Comparison of ENCODE assay signal across 13 cellular contexts in the genomic region with DNA sequence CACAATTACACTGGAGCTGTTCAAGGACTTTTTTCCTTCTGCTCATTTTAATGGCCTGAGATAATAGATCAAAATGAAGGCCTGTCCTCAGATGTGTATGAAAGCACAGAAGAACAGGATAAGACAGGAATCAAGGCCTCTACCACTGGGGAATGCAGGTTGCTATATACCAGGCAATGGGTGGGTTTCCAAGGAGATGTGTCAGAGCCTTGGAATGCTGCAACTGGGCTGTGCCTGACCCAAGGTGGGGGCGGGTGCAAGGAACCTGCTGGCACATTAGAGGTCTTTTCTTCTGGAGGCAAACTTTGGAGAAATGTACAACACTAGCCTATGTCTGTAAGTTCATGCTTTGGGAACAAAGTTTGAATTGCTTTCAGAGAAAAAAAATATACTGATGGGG. TPM values are rescaled to one million over a fixed set of nuclear protein-coding genes. Genes with fewer than 3 reads are reported as not detected.
DNase-seq lines count a peak whose midpoint lies in the region; ATAC-seq and TF ChIP-seq lines count a peak whose summit lies in the region.
"Had no signal": no experiment of that assay in that cellular context is flagged by ENCODE, and none has a peak within 500 bp of the region (broad histone marks: within the 10 kb centered on the region; RNA-seq: fewer than 3 reads in every experiment).

No MANE protein-coding gene starts in this region.

- TF ChIP-seq CTCF in foreskin keratinocyte (conservative IDR thresholded peaks at IDR 0.05), result no peak

- no peaks in the 10 kb centered on the region for H3K27me3 ChIP-seq in foreskin keratinocyte
- H3K27me3 ChIP-seq: pancreas, transverse colon had no signal

- peak overlapping the region; percentile 98 for H3K27ac ChIP-seq in foreskin keratinocyte
- H3K27ac ChIP-seq: dorsolateral prefrontal cortex, pancreas, transverse colon had no signal

- DNase-seq in HCEC 1CT, result peak; percentile 64
- peak; percentile 97 to 99 for DNase-seq in foreskin keratinocyte
- DNase-seq in pulmonary artery endothelial cell (ENCODE audit: low read depth, low spot score), result peak; percentile 54
- no peak for DNase-seq in D341Med (ENCODE audit: low spot score)
- DNase-seq: activated effector memory CD4-positive, alpha-beta T cell treated with Interleukin-2 at 50 U/mL for 16 hours; dorsolateral prefrontal cortex; NCI-H1436; pancreas; transverse colon had no signal

- ATAC-seq in SK-N-SH treated with all-trans-retinoic acid at 6 μM for 48 hours, result peak; percentile 93
- peak; percentile 59 for ATAC-seq in foreskin keratinocyte
- no peak for ATAC-seq in HG02678 (IDR thresholded peaks at IDR 0.05; ENCODE audit: unreplicated experiment)
- no peak for ATAC-seq in GM21717 (IDR thresholded peaks at IDR 0.05; ENCODE audit: unreplicated experiment)
- no peak for ATAC-seq in HG03139 (IDR thresholded peaks at IDR 0.05; ENCODE audit: unreplicated experiment)
- ATAC-seq: pancreas had no signal

- peaks cover 55% of the 10 kb centered on the region for H3K4me1 ChIP-seq in foreskin keratinocyte
- H3K4me1 ChIP-seq: pancreas, transverse colon had no signal

TF ChIP-seq in SK-N-SH treated with all-trans-retinoic acid at 6 μM for 48 hours, 23 proteins besides CTCF, POLR2A, EP300 and RAD21:
- TF ChIP-seq GLIS3 (CRISPR knock-in tag; IDR thresholded peaks at IDR 0.05) (no peak), ZFP30 (CRISPR knock-in tag; IDR thresholded peaks at IDR 0.05) (no peak), ISL1 (CRISPR knock-in tag; IDR thresholded peaks at IDR 0.05) (no peak), PPARA (CRISPR knock-in tag; IDR thresholded peaks at IDR 0.05; ENCODE audit: borderline replicate concordance) (no peak), ZFP3 (CRISPR knock-in tag; IDR thresholded peaks at IDR 0.05) (no peak), ZC3H10 (CRISPR knock-in tag; IDR thresholded peaks at IDR 0.05) (no peak), RARB (CRISPR knock-in tag; IDR thresholded peaks at IDR 0.05) (no peak), BACH2 (CRISPR knock-in tag; IDR thresholded peaks at IDR 0.05; ENCODE audit: borderline replicate concordance) (no peak), ESRRG (CRISPR knock-in tag; IDR thresholded peaks at IDR 0.05) (no peak), ZNF8 (CRISPR knock-in tag; IDR thresholded peaks at IDR 0.05) (no peak), OSR1 (CRISPR knock-in tag; IDR thresholded peaks at IDR 0.05) (no peak), ZNF70 (CRISPR knock-in tag; IDR thresholded peaks at IDR 0.05) (no peak), TOX (CRISPR knock-in tag; IDR thresholded peaks at IDR 0.05; ENCODE audit: borderline replicate concordance) (no peak)
- TF ChIP-seq, protein P1, sequence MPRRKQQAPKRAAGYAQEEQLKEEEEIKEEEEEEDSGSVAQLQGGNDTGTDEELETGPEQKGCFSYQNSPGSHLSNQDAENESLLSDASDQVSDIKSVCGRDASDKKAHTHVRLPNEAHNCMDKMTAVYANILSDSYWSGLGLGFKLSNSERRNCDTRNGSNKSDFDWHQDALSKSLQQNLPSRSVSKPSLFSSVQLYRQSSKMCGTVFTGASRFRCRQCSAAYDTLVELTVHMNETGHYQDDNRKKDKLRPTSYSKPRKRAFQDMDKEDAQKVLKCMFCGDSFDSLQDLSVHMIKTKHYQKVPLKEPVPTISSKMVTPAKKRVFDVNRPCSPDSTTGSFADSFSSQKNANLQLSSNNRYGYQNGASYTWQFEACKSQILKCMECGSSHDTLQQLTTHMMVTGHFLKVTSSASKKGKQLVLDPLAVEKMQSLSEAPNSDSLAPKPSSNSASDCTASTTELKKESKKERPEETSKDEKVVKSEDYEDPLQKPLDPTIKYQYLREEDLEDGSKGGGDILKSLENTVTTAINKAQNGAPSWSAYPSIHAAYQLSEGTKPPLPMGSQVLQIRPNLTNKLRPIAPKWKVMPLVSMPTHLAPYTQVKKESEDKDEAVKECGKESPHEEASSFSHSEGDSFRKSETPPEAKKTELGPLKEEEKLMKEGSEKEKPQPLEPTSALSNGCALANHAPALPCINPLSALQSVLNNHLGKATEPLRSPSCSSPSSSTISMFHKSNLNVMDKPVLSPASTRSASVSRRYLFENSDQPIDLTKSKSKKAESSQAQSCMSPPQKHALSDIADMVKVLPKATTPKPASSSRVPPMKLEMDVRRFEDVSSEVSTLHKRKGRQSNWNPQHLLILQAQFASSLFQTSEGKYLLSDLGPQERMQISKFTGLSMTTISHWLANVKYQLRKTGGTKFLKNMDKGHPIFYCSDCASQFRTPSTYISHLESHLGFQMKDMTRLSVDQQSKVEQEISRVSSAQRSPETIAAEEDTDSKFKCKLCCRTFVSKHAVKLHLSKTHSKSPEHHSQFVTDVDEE (CRISPR knock-in tag; IDR thresholded peaks at IDR 0.05), result no peak
- TF ChIP-seq, protein P2, sequence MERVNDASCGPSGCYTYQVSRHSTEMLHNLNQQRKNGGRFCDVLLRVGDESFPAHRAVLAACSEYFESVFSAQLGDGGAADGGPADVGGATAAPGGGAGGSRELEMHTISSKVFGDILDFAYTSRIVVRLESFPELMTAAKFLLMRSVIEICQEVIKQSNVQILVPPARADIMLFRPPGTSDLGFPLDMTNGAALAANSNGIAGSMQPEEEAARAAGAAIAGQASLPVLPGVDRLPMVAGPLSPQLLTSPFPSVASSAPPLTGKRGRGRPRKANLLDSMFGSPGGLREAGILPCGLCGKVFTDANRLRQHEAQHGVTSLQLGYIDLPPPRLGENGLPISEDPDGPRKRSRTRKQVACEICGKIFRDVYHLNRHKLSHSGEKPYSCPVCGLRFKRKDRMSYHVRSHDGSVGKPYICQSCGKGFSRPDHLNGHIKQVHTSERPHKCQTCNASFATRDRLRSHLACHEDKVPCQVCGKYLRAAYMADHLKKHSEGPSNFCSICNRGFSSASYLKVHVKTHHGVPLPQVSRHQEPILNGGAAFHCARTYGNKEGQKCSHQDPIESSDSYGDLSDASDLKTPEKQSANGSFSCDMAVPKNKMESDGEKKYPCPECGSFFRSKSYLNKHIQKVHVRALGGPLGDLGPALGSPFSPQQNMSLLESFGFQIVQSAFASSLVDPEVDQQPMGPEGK (CRISPR knock-in tag; IDR thresholded peaks at IDR 0.05; ENCODE audit: borderline replicate concordance), result no peak
- TF ChIP-seq, protein P3, sequence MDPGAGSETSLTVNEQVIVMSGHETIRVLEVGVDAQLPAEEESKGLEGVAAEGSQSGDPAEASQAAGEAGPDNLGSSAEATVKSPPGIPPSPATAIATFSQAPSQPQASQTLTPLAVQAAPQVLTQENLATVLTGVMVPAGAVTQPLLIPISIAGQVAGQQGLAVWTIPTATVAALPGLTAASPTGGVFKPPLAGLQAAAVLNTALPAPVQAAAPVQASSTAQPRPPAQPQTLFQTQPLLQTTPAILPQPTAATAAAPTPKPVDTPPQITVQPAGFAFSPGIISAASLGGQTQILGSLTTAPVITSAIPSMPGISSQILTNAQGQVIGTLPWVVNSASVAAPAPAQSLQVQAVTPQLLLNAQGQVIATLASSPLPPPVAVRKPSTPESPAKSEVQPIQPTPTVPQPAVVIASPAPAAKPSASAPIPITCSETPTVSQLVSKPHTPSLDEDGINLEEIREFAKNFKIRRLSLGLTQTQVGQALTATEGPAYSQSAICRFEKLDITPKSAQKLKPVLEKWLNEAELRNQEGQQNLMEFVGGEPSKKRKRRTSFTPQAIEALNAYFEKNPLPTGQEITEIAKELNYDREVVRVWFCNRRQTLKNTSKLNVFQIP (CRISPR knock-in tag; IDR thresholded peaks at IDR 0.05; ENCODE audit: borderline replicate concordance, low read depth), result no peak
- TF ChIP-seq, protein P4, sequence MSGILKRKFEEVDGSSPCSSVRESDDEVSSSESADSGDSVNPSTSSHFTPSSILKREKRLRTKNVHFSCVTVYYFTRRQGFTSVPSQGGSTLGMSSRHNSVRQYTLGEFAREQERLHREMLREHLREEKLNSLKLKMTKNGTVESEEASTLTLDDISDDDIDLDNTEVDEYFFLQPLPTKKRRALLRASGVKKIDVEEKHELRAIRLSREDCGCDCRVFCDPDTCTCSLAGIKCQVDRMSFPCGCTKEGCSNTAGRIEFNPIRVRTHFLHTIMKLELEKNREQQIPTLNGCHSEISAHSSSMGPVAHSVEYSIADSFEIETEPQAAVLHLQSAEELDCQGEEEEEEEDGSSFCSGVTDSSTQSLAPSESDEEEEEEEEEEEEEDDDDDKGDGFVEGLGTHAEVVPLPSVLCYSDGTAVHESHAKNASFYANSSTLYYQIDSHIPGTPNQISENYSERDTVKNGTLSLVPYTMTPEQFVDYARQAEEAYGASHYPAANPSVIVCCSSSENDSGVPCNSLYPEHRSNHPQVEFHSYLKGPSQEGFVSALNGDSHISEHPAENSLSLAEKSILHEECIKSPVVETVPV (CRISPR knock-in tag; IDR thresholded peaks at IDR 0.05), result no peak

RNA-seq across cellular contexts. Expression of a gene that starts 21.7 kb away (rescaled TPM):
- 3,836 and 7,314 TPM in 2 replicates for total RNA-seq in foreskin keratinocyte
- polyA plus RNA-seq in foreskin keratinocyte, result 1,652 and 2,714 TPM in 2 replicates
- 13.0 and 24.1 TPM in 2 replicates for total RNA-seq in pulmonary artery endothelial cell

Comparison
In these comparisons a context has a peak if more than half of its experiments do, and no peak if none do; other contexts are left out.
1. ATAC-seq: peak in SK-N-SH treated with all-trans-retinoic acid at 6 μM for 48 hours (single experiment) and foreskin keratinocyte (single experiment); none in HG02678 (single experiment), GM21717 (single experiment) and HG03139 (single experiment).
2. RNA of a gene that starts 21.7 kb away (total RNA-seq): 3,836 to 7,314 TPM in foreskin keratinocyte; 13.0 to 24.1 TPM in pulmonary artery endothelial cell; every median in the first group is over 100 times any median in the second.